Comparison of ENCODE assay signal across 8 cellular contexts in the genomic region with DNA sequence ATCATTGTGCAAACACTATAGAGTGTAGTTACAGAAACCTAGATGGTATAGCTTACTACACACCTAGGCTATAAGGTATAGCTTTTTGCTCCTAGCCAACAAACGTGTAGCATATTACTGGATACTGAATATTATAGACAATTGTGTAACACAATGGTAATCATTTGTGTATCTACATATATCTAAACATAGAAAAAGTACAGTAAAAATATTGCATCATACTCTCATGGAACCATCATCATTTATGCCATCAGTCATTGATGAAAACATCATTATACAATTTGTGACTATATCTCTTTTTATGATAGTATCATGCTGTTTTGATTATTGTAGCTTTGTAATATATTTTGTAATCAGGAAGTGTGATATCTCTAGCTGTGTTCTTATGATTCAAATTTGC. TPM values are rescaled to one million over a fixed set of nuclear protein-coding genes. Genes with fewer than 3 reads are reported as not detected.
"Had no signal": no experiment of that assay in that cellular context is flagged by ENCODE, and none has a peak within 500 bp of the region (broad histone marks: within the 10 kb centered on the region; RNA-seq: fewer than 3 reads in every experiment).

No MANE protein-coding gene starts in this region.

- DNase-seq: KBM-7, KG1 had no signal

- FAIRE-seq: HTR-8/SVneo had no signal

- H3K4me2 ChIP-seq: KMS-11 had no signal

- H3K27ac ChIP-seq: HL-60, KMS-11 had no signal

- H3K9ac ChIP-seq: KMS-11 had no signal

RNA-seq across cellular contexts. Expression of gene HCRTR2, which starts 21.0 kb away (rescaled TPM):
- total RNA-seq: HT-29, HT1080 had no signal
- polyA plus RNA-seq: IgD-negative memory B cell had no signal
